In the genomic region with DNA sequence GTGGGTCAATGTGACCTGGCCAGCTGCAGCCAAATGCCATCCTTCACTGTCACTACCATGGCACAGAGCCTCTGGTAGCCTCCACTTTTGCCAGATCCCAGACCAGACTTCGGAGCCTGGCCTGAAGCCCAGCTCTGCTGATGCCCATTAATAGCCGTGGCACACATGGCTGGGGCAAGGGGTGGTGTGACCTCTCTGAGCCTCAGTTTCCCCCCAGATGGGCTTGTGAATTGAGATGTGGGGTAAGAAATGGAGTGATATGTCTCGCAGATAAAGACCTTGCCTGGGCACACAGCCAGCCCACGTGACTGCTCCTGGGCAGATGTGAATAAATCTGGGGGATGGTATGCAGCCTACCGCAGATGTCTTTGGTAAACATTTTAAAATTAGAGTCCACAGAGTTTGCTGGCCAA, we compare ENCODE assay signal across 10 cellular contexts. TPM values are rescaled to one million over a fixed set of nuclear protein-coding genes. Genes with fewer than 3 reads are reported as not detected.
DNase-seq lines count a peak whose midpoint lies in the region; ATAC-seq lines count a peak whose summit lies in the region.
"Had no signal": no experiment of that assay in that cellular context is flagged by ENCODE, and none has a peak within 500 bp of the region (broad histone marks: within the 10 kb centered on the region; RNA-seq: fewer than 3 reads in every experiment).

No MANE protein-coding gene starts in this region.

- no peak overlapping the region for H3K4me2 ChIP-seq in mesenchymal stem cell (ENCODE audit: low read length, poor library complexity, severe bottlenecking)

- H2AK5ac ChIP-seq in mesenchymal stem cell (ENCODE audit: low read length, severe bottlenecking) = no peak overlapping the region

- no peaks in the 10 kb centered on the region for H3K27me3 Mint-ChIP-seq in activated T-cell treated with anti-CD3 and anti-CD28 coated beads, Interleukin-2, amount 50 U/mL, for 72 hours (ENCODE audit: low read depth)

- H2BK15ac ChIP-seq in mesenchymal stem cell (ENCODE audit: low read depth, poor library complexity, severe bottlenecking) = no peak overlapping the region

- peaks cover 0 to 2% of the 10 kb centered on the region in 2 donors for H3K9me3 Mint-ChIP-seq in activated T-cell treated with anti-CD3 and anti-CD28 coated beads, Interleukin-2, amount 50 U/mL, for 72 hours

- WGBS in mesenchymal stem cell = 84% methylated on average over 5 of the region's 5 CpGs

- H3K23ac ChIP-seq in mesenchymal stem cell (ENCODE audit: low read length in 2 of 2) = no peak overlapping the region

- no peak overlapping the region for H2AFZ ChIP-seq in mesenchymal stem cell (ENCODE audit: low read depth, low read length)

- DNase-seq in NCI-H1092 treated with DMSO at 0.1 percent for 48 hours (lab: John Stamatoyannopoulos, UW) (peak; percentile 55), NCI-H1092 (lab: John Stamatoyannopoulos, UW) (no peak), EH (ENCODE audit: low read depth) (peak; percentile 52), mesenchymal stem cell (peak; percentile 14)
- peak in 1 of 2 donors; percentile 63 for DNase-seq in activated T-cell treated with anti-CD3 and anti-CD28 coated beads, Interleukin-2, amount 50 U/mL, for 72 hours
- DNase-seq: activated effector memory CD4-positive, alpha-beta T cell treated with anti-CD3 and anti-CD28 coated beads, Interleukin-2, amount 50 U/mL, for 16 hours; NCI-H446 had no signal

- H3K18ac ChIP-seq in mesenchymal stem cell (ENCODE audit: low read depth in 1 of 2, low read length in 2 of 2) = no peak overlapping the region

- peaks cover 65% of the 10 kb centered on the region for H3K4me1 Mint-ChIP-seq in activated T-cell treated with anti-CD3 and anti-CD28 coated beads, Interleukin-2, amount 50 U/mL, for 72 hours (ENCODE audit: low read depth)

- H3K4me1 ChIP-seq in mesenchymal stem cell (ENCODE audit: control insufficient read depth, insufficient read depth, low read depth, low read length) = no peaks in the 10 kb centered on the region

- peak overlapping the region in 1 of 2 donors; percentile 92 for H3K4me3 Mint-ChIP-seq in activated T-cell treated with anti-CD3 and anti-CD28 coated beads, Interleukin-2, amount 50 U/mL, for 72 hours

- no peaks in the 10 kb centered on the region for H3K27me3 ChIP-seq in mesenchymal stem cell (ENCODE audit: control insufficient read depth in 1 of 2, insufficient read depth in 1 of 2, low read length in 2 of 2)

- ATAC-seq in activated T-cell treated with anti-CD3 and anti-CD28 coated beads, Interleukin-2, amount 50 U/mL, for 72 hours (replicated peaks in 1 of 2) = peak in 1 of 2 donors; percentile 84
- no peak for ATAC-seq in GM21786 (IDR thresholded peaks at IDR 0.05; ENCODE audit: unreplicated experiment)
- no peak for ATAC-seq in HG03039 (IDR thresholded peaks at IDR 0.05; ENCODE audit: unreplicated experiment)
- ATAC-seq in GM21723 (IDR thresholded peaks at IDR 0.05; ENCODE audit: unreplicated experiment) = no peak

- no peak overlapping the region for H3K14ac ChIP-seq in mesenchymal stem cell (ENCODE audit: low read length in 2 of 2)

- H3K36me3 ChIP-seq in mesenchymal stem cell (ENCODE audit: control insufficient read depth in 1 of 2, insufficient read depth in 2 of 2, low read depth in 1 of 2, low read length in 2 of 2) = no peaks in the 10 kb centered on the region

- no peak overlapping the region for H3K4me3 ChIP-seq in mesenchymal stem cell (ENCODE audit: insufficient read depth in 1 of 2, low read depth in 1 of 2, low read length in 2 of 2)

- peaks cover 7 to 14% of the 10 kb centered on the region in 2 donors for H3K36me3 Mint-ChIP-seq in activated T-cell treated with anti-CD3 and anti-CD28 coated beads, Interleukin-2, amount 50 U/mL, for 72 hours (ENCODE audit: insufficient read depth in 2 of 2)

- no peak overlapping the region for H3K9ac ChIP-seq in mesenchymal stem cell (ENCODE audit: low read length)

- no peak overlapping the region for H3K4ac ChIP-seq in mesenchymal stem cell (ENCODE audit: low read depth in 1 of 2, low read length in 2 of 2)

- H2BK5ac ChIP-seq in mesenchymal stem cell (ENCODE audit: low read depth, low read length, poor library complexity, severe bottlenecking) = no peak overlapping the region

- no peak overlapping the region for H2BK120ac ChIP-seq in mesenchymal stem cell (ENCODE audit: low read depth, low read length)

- peak overlapping the region; percentile 87 for H3K27ac Mint-ChIP-seq in activated T-cell treated with anti-CD3 and anti-CD28 coated beads, Interleukin-2, amount 50 U/mL, for 72 hours

- no peak overlapping the region for H4K8ac ChIP-seq in mesenchymal stem cell (ENCODE audit: low read length)

- H2BK12ac ChIP-seq in mesenchymal stem cell (ENCODE audit: low read length in 2 of 2) = no peak overlapping the region

- H3K79me1 ChIP-seq in mesenchymal stem cell (replicated peaks; ENCODE audit: low read length, poor library complexity, severe bottlenecking) = no peaks in the 10 kb centered on the region

- H3K9me3 ChIP-seq in mesenchymal stem cell (ENCODE audit: control insufficient read depth, low read length) = no peaks in the 10 kb centered on the region

- H4K91ac ChIP-seq in mesenchymal stem cell (ENCODE audit: low read length) = no peak overlapping the region

- H3K27ac ChIP-seq in mesenchymal stem cell (ENCODE audit: low read length, poor library complexity, severe bottlenecking) = no peak overlapping the region

RNA-seq across cellular contexts. Expression of a gene that starts 13.9 kb away (rescaled TPM):
- 10 to 100 TPM; 53.1 to 56.8 TPM for total RNA-seq in activated T-cell treated with anti-CD3 and anti-CD28 coated beads, Interleukin-2, amount 50 U/mL, for 72 hours
- polyA plus RNA-seq in mesenchymal stem cell (2013, experiment 1 of 2) = 0.03 TPM
- polyA plus RNA-seq in mesenchymal stem cell (2013, experiment 2 of 2) = not detected

RNA-seq across cellular contexts. Expression of a gene that starts 23.6 kb away (rescaled TPM):
- 10 to 100 TPM; 65.7 to 70.0 TPM for total RNA-seq in activated T-cell treated with anti-CD3 and anti-CD28 coated beads, Interleukin-2, amount 50 U/mL, for 72 hours
- polyA plus RNA-seq in mesenchymal stem cell (2013, experiment 1 of 2) = 66.8 TPM
- 66.1 TPM for polyA plus RNA-seq in mesenchymal stem cell (2013, experiment 2 of 2)
